9 cellular contexts compared by ENCODE assay signal in genomic region chr2:117785740-117786139, GRCh38. TPM values are rescaled to one million over a fixed set of nuclear protein-coding genes. Genes with fewer than 3 reads are reported as not detected.
A peak's percentile ranks its signal among the peaks of the same experiment; 100 is the strongest.
DNase-seq lines count a peak whose midpoint lies in the region; ATAC-seq and TF ChIP-seq lines count a peak whose summit lies in the region.
"Had no signal": no experiment of that assay in that cellular context is flagged by ENCODE, and none has a peak within 500 bp of the region (broad histone marks: within the 10 kb centered on the region; RNA-seq: fewer than 3 reads in every experiment).

No MANE protein-coding gene starts in this region.

- H3K4me3 ChIP-seq in AG04450 (ENCODE audit: low read depth, low read length): no peak overlapping the region

- DNase-seq in AG04450 (ENCODE audit: low read depth, low spot score): peak; percentile 7
- peak; percentile 35 for DNase-seq in G401 (ENCODE audit: low spot score)
- DNase-seq in NCI-H2171 (lab: John Stamatoyannopoulos, UW): peak; percentile 48
- DNase-seq in activated CD4-positive, alpha-beta T cell treated with anti-CD3 and anti-CD28 coated beads, Interleukin-2, amount 50 U/mL, for 1 hour: peak; percentile 1
- peak; percentile 26 for DNase-seq in globus pallidus (ENCODE audit: low spot score)
- DNase-seq in stimulated activated CD4-positive, alpha-beta T cell treated with anti-CD3 and anti-CD28 coated beads, Interleukin-15, amount 100 ng/mL, for 24 hours: peak; percentile 46
- no peak for DNase-seq in occipital lobe (lab: John Stamatoyannopoulos, UW)

- peak; percentile 97 for ATAC-seq in HG02884 (IDR thresholded peaks at IDR 0.05; ENCODE audit: unreplicated experiment)

- POLR2A ChIA-PET in AG04450 (lab: Yijun Ruan, JAX): no interaction called here

- H3K27ac ChIP-seq in AG04450 (ENCODE audit: low read depth, low read length): no peak overlapping the region
- H3K27ac ChIP-seq: neutrophil had no signal

- peak; percentile 78 for TF ChIP-seq CTCF in AG04450 (IDR thresholded peaks at IDR 0.05; ENCODE audit: low read depth, low read length)

- in situ Hi-C loops in G401 (cut with HindIII; ENCODE audit: low sequenced_read_pairs): no loop called here

- CTCF ChIA-PET in AG04450 (lab: Charles Lee): interaction anchor here (0.6 to 1.3 kb wide), 5 partner anchors 8 to 236 kb away, joined by 3 to 7 read pairs (median 5); no protein-coding TSS in a partner anchor

- no peaks in the 10 kb centered on the region for H3K9me3 ChIP-seq in AG04450 (ENCODE audit: control insufficient read depth, insufficient read depth, low read length)
- H3K9me3 ChIP-seq: neutrophil had no signal

- H3K27me3 ChIP-seq in AG04450 (ENCODE audit: control insufficient read depth, insufficient read depth, low read length): no peaks in the 10 kb centered on the region
- H3K27me3 ChIP-seq: neutrophil had no signal

RNA-seq across cellular contexts. Expression of gene DDX18, which starts 28.8 kb away (rescaled TPM):
- 42.1 and 53.5 TPM in 2 replicates for polyA plus RNA-seq in AG04450 (2011; rRNA removed)
- 33.7 and 41.7 TPM in 2 replicates for polyA minus RNA-seq in AG04450 (2011; rRNA and poly(A)+ RNA removed)
- 43.3 and 63.8 TPM in 2 replicates for total RNA-seq in G401 (2014; rRNA removed; shearing (Covaris generic))
- total RNA-seq in occipital lobe: 77.4 TPM
